8 cellular contexts compared by ENCODE assay signal in the genomic region with DNA sequence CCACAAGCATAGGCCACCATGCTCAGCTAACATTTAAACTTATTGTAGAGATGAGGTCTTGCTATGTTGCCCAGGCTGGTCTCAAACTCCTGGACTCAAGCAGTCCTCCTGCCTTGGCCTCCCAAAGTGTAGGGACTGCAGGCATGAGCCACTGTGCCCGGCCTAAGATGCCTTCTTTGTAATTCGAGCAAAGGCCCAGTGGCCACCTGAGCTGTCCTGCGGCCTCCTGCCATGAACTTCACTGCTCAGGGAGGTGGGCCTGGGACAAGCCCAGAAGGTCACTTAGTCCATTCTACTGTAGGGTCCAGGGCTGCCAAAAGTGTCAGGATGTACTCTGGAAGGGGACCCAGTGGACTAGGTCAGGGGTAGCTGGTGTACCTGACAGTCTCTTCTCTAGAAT.
"Had no signal": no experiment of that assay in that cellular context is flagged by ENCODE, and none has a peak within 500 bp of the region (broad histone marks: within the 10 kb centered on the region; RNA-seq: fewer than 3 reads in every experiment).

No MANE protein-coding gene starts in this region.

- H3K36me3 ChIP-seq: adrenal gland had no signal

- H3K27ac Mint-ChIP-seq: activated B cell treated with CpG ODN at 0.5 μM for 24 hours; activated CD4-positive, alpha-beta memory T cell treated with anti-CD3 and anti-CD28 coated beads for 36 hours; activated CD4-positive, alpha-beta T cell treated with anti-CD3 and anti-CD28 coated beads, Interleukin-2, amount 10 ng/mL, durations not matched to agents 7 days and 5 days; T-cell had no signal

- H3K9me3 ChIP-seq: adrenal gland had no signal

- H3K9me3 Mint-ChIP-seq: activated B cell treated with CpG ODN at 0.5 μM for 24 hours; activated CD4-positive, alpha-beta memory T cell treated with anti-CD3 and anti-CD28 coated beads for 36 hours; activated CD4-positive, alpha-beta T cell treated with anti-CD3 and anti-CD28 coated beads, Interleukin-2, amount 10 ng/mL, durations not matched to agents 7 days and 5 days; activated naive CD8-positive, alpha-beta T cell treated with anti-CD3 and anti-CD28 coated beads, Interleukin-2, amount 10 ng/mL, durations not matched to agents 7 days and 5 days; T-cell had no signal

- H3K4me3 Mint-ChIP-seq: activated B cell treated with CpG ODN at 0.5 μM for 24 hours; activated CD4-positive, alpha-beta memory T cell treated with anti-CD3 and anti-CD28 coated beads for 36 hours; activated CD4-positive, alpha-beta T cell treated with anti-CD3 and anti-CD28 coated beads, Interleukin-2, amount 10 ng/mL, durations not matched to agents 7 days and 5 days; activated naive CD8-positive, alpha-beta T cell treated with anti-CD3 and anti-CD28 coated beads, Interleukin-2, amount 10 ng/mL, durations not matched to agents 7 days and 5 days; T-cell had no signal

- DNase-seq: activated CD4-positive, alpha-beta T cell treated with anti-CD3 and anti-CD28 coated beads for 1 hour had no signal

- H3K27me3 ChIP-seq: adrenal gland had no signal

- H3K27me3 Mint-ChIP-seq: activated B cell treated with CpG ODN at 0.5 μM for 24 hours; activated CD4-positive, alpha-beta memory T cell treated with anti-CD3 and anti-CD28 coated beads for 36 hours; activated CD4-positive, alpha-beta T cell treated with anti-CD3 and anti-CD28 coated beads, Interleukin-2, amount 10 ng/mL, durations not matched to agents 7 days and 5 days; activated naive CD8-positive, alpha-beta T cell treated with anti-CD3 and anti-CD28 coated beads, Interleukin-2, amount 10 ng/mL, durations not matched to agents 7 days and 5 days; T-cell had no signal

- H3K27ac ChIP-seq: SK-N-MC had no signal

- H3K36me3 Mint-ChIP-seq: activated CD4-positive, alpha-beta memory T cell treated with anti-CD3 and anti-CD28 coated beads for 36 hours; activated naive CD8-positive, alpha-beta T cell treated with anti-CD3 and anti-CD28 coated beads, Interleukin-2, amount 10 ng/mL, durations not matched to agents 7 days and 5 days; T-cell had no signal

- H3K4me3 ChIP-seq: adrenal gland, SK-N-MC had no signal
